1 cellular context compared by ENCODE assay signal in the genomic region with DNA sequence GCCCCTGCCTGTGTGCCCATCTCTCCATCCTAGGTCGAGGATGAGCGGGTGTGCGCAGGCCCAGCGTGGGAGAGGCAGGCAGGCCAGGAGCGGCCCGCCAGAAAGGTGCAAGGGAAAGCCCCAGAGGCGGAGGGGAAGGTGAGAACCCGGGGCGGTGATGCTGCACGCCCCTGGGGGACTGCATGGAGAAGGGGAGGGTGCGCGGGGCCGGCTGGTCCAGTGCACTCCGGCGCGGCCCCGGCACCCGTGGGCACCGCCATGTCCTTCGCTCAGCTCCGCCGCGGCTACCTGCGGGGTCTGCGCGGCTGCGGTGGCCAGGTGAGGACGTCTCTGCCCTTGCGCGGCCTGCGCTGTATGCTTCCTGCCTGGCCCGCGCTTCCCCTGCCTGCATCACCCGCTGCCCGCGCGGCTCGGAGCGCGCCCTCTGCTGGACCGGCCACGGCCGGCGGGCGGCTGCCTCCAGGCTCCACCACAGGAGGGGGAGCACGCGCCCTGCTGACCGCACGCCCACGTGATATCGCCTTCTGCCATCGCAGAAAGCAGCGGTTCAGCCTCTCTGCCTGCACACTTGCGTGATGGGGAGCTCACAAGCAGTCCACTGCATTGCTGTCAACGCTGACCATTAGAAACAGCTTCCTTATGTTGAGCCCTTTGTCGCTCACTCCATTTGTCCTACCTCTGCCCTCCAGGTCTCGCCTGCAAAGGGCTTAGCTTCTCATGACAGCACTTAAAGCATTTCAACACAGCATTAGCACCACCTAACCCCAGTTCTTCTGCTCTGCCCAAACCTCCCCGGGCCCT.
TF ChIP-seq lines count a peak whose summit lies in the region.

No MANE protein-coding gene starts in this region.

TF ChIP-seq in K562, 482 proteins besides CTCF, POLR2A, EP300 and RAD21 (continued from another document):
- TF ChIP-seq RREB1 (CRISPR knock-in tag; IDR thresholded peaks at IDR 0.05) (peak; percentile 10; the same call in 1 of the 2 replicates), KLF6 (CRISPR knock-in tag; IDR thresholded peaks at IDR 0.05; ENCODE audit: borderline replicate concordance) (no peak), MTF1 (CRISPR knock-in tag; IDR thresholded peaks at IDR 0.05; ENCODE audit: borderline replicate concordance) (no peak), C11orf30 (IDR thresholded peaks at IDR 0.05; ENCODE audit: low read depth) (peak; percentile 34), ESRRA (IDR thresholded peaks at IDR 0.05; ENCODE audit: borderline replicate concordance, low read depth) (peak; percentile 96), EHMT2 (IDR thresholded peaks at IDR 0.05) (no peak), NRF1 (conservative IDR thresholded peaks at IDR 0.05 in 1 of 2, IDR thresholded peaks at IDR 0.05 in 1 of 2) (peak; percentile 79 to 84), NBN (IDR thresholded peaks at IDR 0.05; ENCODE audit: low read depth) (no peak), CSDE1 (IDR thresholded peaks at IDR 0.05) (no peak), ZEB2 (IDR thresholded peaks at IDR 0.05) (peak; percentile 39; the same call in 1 of the 2 replicates), TCF7 (IDR thresholded peaks at IDR 0.05; ENCODE audit: borderline replicate concordance) (no peak; the same call in 1 of the 2 replicates), CHCHD3 (CRISPR knock-in tag; IDR thresholded peaks at IDR 0.05) (no peak), NFIX (CRISPR knock-in tag; IDR thresholded peaks at IDR 0.05; ENCODE audit: low read depth) (no peak), ATF7 (IDR thresholded peaks at IDR 0.05) (peak; percentile 50), BCL6 (CRISPR knock-in tag; IDR thresholded peaks at IDR 0.05) (no peak)
- TF ChIP-seq, protein P1, sequence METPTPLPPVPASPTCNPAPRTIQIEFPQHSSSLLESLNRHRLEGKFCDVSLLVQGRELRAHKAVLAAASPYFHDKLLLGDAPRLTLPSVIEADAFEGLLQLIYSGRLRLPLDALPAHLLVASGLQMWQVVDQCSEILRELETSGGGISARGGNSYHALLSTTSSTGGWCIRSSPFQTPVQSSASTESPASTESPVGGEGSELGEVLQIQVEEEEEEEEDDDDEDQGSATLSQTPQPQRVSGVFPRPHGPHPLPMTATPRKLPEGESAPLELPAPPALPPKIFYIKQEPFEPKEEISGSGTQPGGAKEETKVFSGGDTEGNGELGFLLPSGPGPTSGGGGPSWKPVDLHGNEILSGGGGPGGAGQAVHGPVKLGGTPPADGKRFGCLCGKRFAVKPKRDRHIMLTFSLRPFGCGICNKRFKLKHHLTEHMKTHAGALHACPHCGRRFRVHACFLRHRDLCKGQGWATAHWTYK (CRISPR knock-in tag; IDR thresholded peaks at IDR 0.05): no peak
